ENCODE assay signal across 14 cellular contexts in genomic region chr1:194477908-194478307, GRCh38.
DNase-seq lines count a peak whose midpoint lies in the region; ATAC-seq and TF ChIP-seq lines count a peak whose summit lies in the region.
"Had no signal": no experiment of that assay in that cellular context is flagged by ENCODE, and none has a peak within 500 bp of the region (broad histone marks: within the 10 kb centered on the region; RNA-seq: fewer than 3 reads in every experiment).

No MANE protein-coding gene starts in this region.

- H3K27ac Mint-ChIP-seq in CD8-positive, alpha-beta T cell = no peak overlapping the region
- H3K27ac Mint-ChIP-seq in mesothelial cell of epicardium = no peak overlapping the region

- DNase-seq in NB4 (ENCODE audit: low read depth) (peak; percentile 8), mesothelial cell of epicardium (ENCODE audit: low spot score in 2 of 2, unreplicated experiment in 2 of 2) (no peak)
- no peak for DNase-seq in CD8-positive, alpha-beta T cell
- no peak for DNase-seq in activated CD4-positive, alpha-beta T cell treated with anti-CD3 and anti-CD28 coated beads, Interleukin-2, amount 50 U/mL, for 1 hour
- DNase-seq: GOT3, midbrain, NCI-H2171 treated with DMSO at 0.1 percent for 48 hours had no signal

- H3K4me1 Mint-ChIP-seq in CD8-positive, alpha-beta T cell (ENCODE audit: low read depth) = no peaks in the 10 kb centered on the region
- H3K4me1 Mint-ChIP-seq in mesothelial cell of epicardium = peaks cover 38% of the 10 kb centered on the region

- no peaks in the 10 kb centered on the region for H3K4me1 ChIP-seq in CD8-positive, alpha-beta T cell (ENCODE audit: insufficient read depth, low read length)
- H3K4me1 ChIP-seq: BLaER1 treated with 17β-estradiol and CSF1 and Interleukin-3, amounts not matched to agents 10 nM and 100 nM; breast epithelium had no signal

- peak; percentile 87 for ATAC-seq in GM18867 (IDR thresholded peaks at IDR 0.05; ENCODE audit: unreplicated experiment)
- peak; percentile 93 for ATAC-seq in GM21619 (IDR thresholded peaks at IDR 0.05; ENCODE audit: unreplicated experiment)
- ATAC-seq in HG03103 (IDR thresholded peaks at IDR 0.05; ENCODE audit: low read depth, unreplicated experiment) = peak; percentile 98
- ATAC-seq in CD8-positive, alpha-beta T cell = no peak
- ATAC-seq in GM19328 (IDR thresholded peaks at IDR 0.05; ENCODE audit: unreplicated experiment) = no peak
- ATAC-seq: Right ventricle myocardium inferior had no signal

- TF ChIP-seq CTCF in NB4 (IDR thresholded peaks at IDR 0.05; ENCODE audit: low read depth, low read length) (no peak), mesothelial cell of epicardium (IDR thresholded peaks at IDR 0.05; ENCODE audit: unreplicated experiment) (no peak)
- TF ChIP-seq CTCF in CD8-positive, alpha-beta T cell (IDR thresholded peaks at IDR 0.05) = no peak

- intact Hi-C loops in CD8-positive, alpha-beta T cell (cut with DNase I, micrococcal nuclease) = no loop called here

- H3K9me3 Mint-ChIP-seq in CD8-positive, alpha-beta T cell = no peaks in the 10 kb centered on the region
- H3K9me3 Mint-ChIP-seq in mesothelial cell of epicardium = no peaks in the 10 kb centered on the region

- POLR2A ChIA-PET in CD8-positive, alpha-beta T cell (lab: Charles Lee) = interaction anchor here (1.0 kb wide), 1 partner anchor 9 kb away, joined by 3 read pairs; no protein-coding TSS in a partner anchor

- no peaks in the 10 kb centered on the region for H3K27me3 ChIP-seq in CD8-positive, alpha-beta T cell (ENCODE audit: insufficient read depth, low read length)
- H3K27me3 ChIP-seq: BLaER1 treated with 17β-estradiol and CSF1 and Interleukin-3, amounts not matched to agents 10 nM and 100 nM; breast epithelium had no signal

- no peak overlapping the region for H3K4me3 Mint-ChIP-seq in CD8-positive, alpha-beta T cell
- no peak overlapping the region for H3K4me3 Mint-ChIP-seq in mesothelial cell of epicardium

- no peaks in the 10 kb centered on the region for H3K36me3 ChIP-seq in CD8-positive, alpha-beta T cell (ENCODE audit: insufficient read depth, low read length)
- H3K36me3 ChIP-seq: BLaER1 treated with 17β-estradiol and CSF1 and Interleukin-3, amounts not matched to agents 10 nM and 100 nM; breast epithelium had no signal

- H3K4me3 ChIP-seq in NB4 (ENCODE audit: low read depth, low read length) = no peak overlapping the region
- H3K4me3 ChIP-seq in CD8-positive, alpha-beta T cell (ENCODE audit: low read depth, low read length) = no peak overlapping the region
- H3K4me3 ChIP-seq: BLaER1 treated with 17β-estradiol and CSF1 and Interleukin-3, amounts not matched to agents 10 nM and 100 nM; breast epithelium had no signal

- H3K36me3 Mint-ChIP-seq in CD8-positive, alpha-beta T cell = no peaks in the 10 kb centered on the region
- H3K36me3 Mint-ChIP-seq in mesothelial cell of epicardium = no peaks in the 10 kb centered on the region

- H3K27me3 Mint-ChIP-seq in CD8-positive, alpha-beta T cell (ENCODE audit: low read depth) = no peaks in the 10 kb centered on the region
- H3K27me3 Mint-ChIP-seq in mesothelial cell of epicardium (ENCODE audit: low read depth) = no peaks in the 10 kb centered on the region

- CTCF ChIA-PET in CD8-positive, alpha-beta T cell (lab: Charles Lee) = no interaction called here

- no peak for TF ChIP-seq POLR2A in NB4 (IDR thresholded peaks at IDR 0.05; ENCODE audit: extremely low read depth, insufficient read length)

- no peak overlapping the region for H3K27ac ChIP-seq in CD8-positive, alpha-beta T cell (ENCODE audit: low read depth, low read length)
- H3K27ac ChIP-seq: BLaER1 treated with 17β-estradiol and CSF1 and Interleukin-3, amounts not matched to agents 10 nM and 100 nM; breast epithelium had no signal

- no peaks in the 10 kb centered on the region for H3K9me3 ChIP-seq in CD8-positive, alpha-beta T cell (ENCODE audit: low read length)
- H3K9me3 ChIP-seq: BLaER1 treated with 17β-estradiol and CSF1 and Interleukin-3, amounts not matched to agents 10 nM and 100 nM; breast epithelium had no signal

Comparison
In these comparisons a context has a peak if more than half of its experiments do, and no peak if none do; other contexts are left out.
1. ATAC-seq: peak in GM18867 (single experiment), GM21619 (single experiment) and HG03103 (single experiment); none in CD8-positive, alpha-beta T cell (single experiment) and GM19328 (single experiment).